ENCODE assay signal across 24 cellular contexts in genomic region chr19:15790096-15790495, GRCh38. TPM values are rescaled to one million over a fixed set of nuclear protein-coding genes. Genes with fewer than 3 reads are reported as not detected.
"Had no signal": no experiment of that assay in that cellular context is flagged by ENCODE, and none has a peak within 500 bp of the region (broad histone marks: within the 10 kb centered on the region; RNA-seq: fewer than 3 reads in every experiment).

No MANE protein-coding gene starts in this region.

- ATAC-seq: effector memory CD8-positive, alpha-beta T cell; foreskin keratinocyte; left lobe of liver had no signal

- H3K9me3 ChIP-seq: sigmoid colon, spleen, thyroid gland had no signal

- H3K27ac Mint-ChIP-seq: activated naive CD8-positive, alpha-beta T cell treated with anti-CD3 and anti-CD28 coated beads for 36 hours; nephron had no signal

- H3K4me1 ChIP-seq: foreskin keratinocyte, sigmoid colon, spleen, thyroid gland had no signal

- H3K4me3 ChIP-seq: cardiac muscle cell, lung, sigmoid colon, spleen, thyroid gland had no signal

- DNase-seq: activated CD4-positive, alpha-beta T cell treated with anti-CD3 and anti-CD28 coated beads for 1 hour; activated CD4-positive, alpha-beta T cell treated with anti-CD3 and anti-CD28 coated beads, Interleukin-2, amount 50 U/mL, for 4 hours; activated gamma-delta T cell; activated naive CD8-positive, alpha-beta T cell treated with anti-CD3 and anti-CD28 coated beads for 36 hours; amniotic stem cell; dermis blood vessel endothelial cell; effector memory CD8-positive, alpha-beta T cell; foreskin keratinocyte; islet precursor cell; spleen; stimulated activated CD4-positive, alpha-beta T cell treated with anti-CD3 and anti-CD28 coated beads, Interleukin-4, amount 100 ng/mL, for 4 hours; stimulated activated naive CD4-positive, alpha-beta T cell; thyroid gland had no signal

- H3K36me3 Mint-ChIP-seq: activated naive CD8-positive, alpha-beta T cell treated with anti-CD3 and anti-CD28 coated beads for 36 hours had no signal

- H3K27ac ChIP-seq: cardiac muscle cell, foreskin keratinocyte, sigmoid colon, spleen, thyroid gland, VCaP had no signal

- H3K36me3 ChIP-seq: cardiac muscle cell, sigmoid colon, spleen, thyroid gland had no signal

- H3K27me3 ChIP-seq: cardiac muscle cell, foreskin keratinocyte, sigmoid colon, thyroid gland had no signal

- H3K4me1 Mint-ChIP-seq: activated naive CD8-positive, alpha-beta T cell treated with anti-CD3 and anti-CD28 coated beads for 36 hours; nephron had no signal

- H3K4me3 Mint-ChIP-seq: activated naive CD8-positive, alpha-beta T cell treated with anti-CD3 and anti-CD28 coated beads for 36 hours; effector memory CD8-positive, alpha-beta T cell; nephron had no signal

- H3K9me3 Mint-ChIP-seq: activated naive CD8-positive, alpha-beta T cell treated with anti-CD3 and anti-CD28 coated beads for 36 hours; effector memory CD8-positive, alpha-beta T cell had no signal

RNA-seq across cellular contexts. Expression of gene OR10H5, which starts 2.6 kb away (rescaled TPM):
- total RNA-seq: activated CD8-positive, alpha-beta memory T cell treated with anti-CD3 and anti-CD28 coated beads for 36 hours; activated naive CD8-positive, alpha-beta T cell treated with anti-CD3 and anti-CD28 coated beads for 36 hours; cardiac muscle cell; dermis blood vessel endothelial cell; fibroblast of lung; foreskin keratinocyte; left lobe of liver; lung; renal cortical epithelial cell; sigmoid colon; spleen; T-helper 1 cell treated with Interleukin-12 subunit alpha and Interleukin-12 subunit beta and Interleukin-4 antibody, amounts not matched to agents 30 ng/mL and 1 ng/mL, for 36 hours; thyroid gland; urinary bladder had no signal
- polyA plus RNA-seq: cardiac muscle cell, fibroblast of lung, foreskin keratinocyte, lung, spleen had no signal

RNA-seq across cellular contexts. Expression of gene OR10H1, which starts 25.4 kb away (rescaled TPM):
- total RNA-seq: activated CD8-positive, alpha-beta memory T cell treated with anti-CD3 and anti-CD28 coated beads for 36 hours; activated naive CD8-positive, alpha-beta T cell treated with anti-CD3 and anti-CD28 coated beads for 36 hours; cardiac muscle cell; dermis blood vessel endothelial cell; fibroblast of lung; foreskin keratinocyte; left lobe of liver; lung; sigmoid colon; spleen; thyroid gland had no signal
- polyA plus RNA-seq: cardiac muscle cell, fibroblast of lung, foreskin keratinocyte, lung, sigmoid colon, spleen, urinary bladder had no signal

RNA-seq across cellular contexts. Expression of gene OR10H3, which starts 52.3 kb away (rescaled TPM):
- total RNA-seq: activated CD8-positive, alpha-beta memory T cell treated with anti-CD3 and anti-CD28 coated beads for 36 hours; activated naive CD8-positive, alpha-beta T cell treated with anti-CD3 and anti-CD28 coated beads for 36 hours; cardiac muscle cell; dermis blood vessel endothelial cell; fibroblast of lung; foreskin keratinocyte; left lobe of liver; lung; renal cortical epithelial cell; sigmoid colon; spleen; T-helper 1 cell treated with Interleukin-12 subunit alpha and Interleukin-12 subunit beta and Interleukin-4 antibody, amounts not matched to agents 30 ng/mL and 1 ng/mL, for 36 hours; thyroid gland; urinary bladder had no signal
- polyA plus RNA-seq: cardiac muscle cell, fibroblast of lung, foreskin keratinocyte, lung, sigmoid colon, spleen, urinary bladder had no signal
